9 cellular contexts compared by ENCODE assay signal in genomic region chr12:85708775-85709174, GRCh38.
"Had no signal": no experiment of that assay in that cellular context is flagged by ENCODE, and none has a peak within 500 bp of the region (broad histone marks: within the 10 kb centered on the region; RNA-seq: fewer than 3 reads in every experiment).

No MANE protein-coding gene starts in this region.

- H3K4me3 ChIP-seq: K562 had no signal

- DNase-seq: IMR-90, Karpas-422, KBM-7, KG1 had no signal

- ATAC-seq: HepG2, K562 had no signal

- H3K27ac ChIP-seq: HL-60, KMS-11 had no signal

- H3K4me2 ChIP-seq: KMS-11 had no signal

- FAIRE-seq: HepG2, HTR-8/SVneo, K562 had no signal
